In genomic region chr22:46043816-46044717, GRCh38 we compare ENCODE assay signal across 8 cellular contexts.
A peak's percentile ranks its signal among the peaks of the same experiment; 100 is the strongest.
DNase-seq lines count a peak whose midpoint lies in the region; ATAC-seq and TF ChIP-seq lines count a peak whose summit lies in the region.

No MANE protein-coding gene starts in this region.

- H3K4me1 Mint-ChIP-seq in activated naive CD8-positive, alpha-beta T cell (ENCODE audit: low read depth), result peaks cover 19% of the 10 kb centered on the region
- no peaks in the 10 kb centered on the region for H3K4me1 Mint-ChIP-seq in progenitor cell of endocrine pancreas (ENCODE audit: low read depth)

- H3K9me3 ChIP-seq in A673 (ENCODE audit: low read depth, low read length, poor library complexity, severe bottlenecking) (no peaks in the 10 kb centered on the region), HUES6 (ENCODE audit: control insufficient read depth, insufficient read depth, low read depth, low read length) (no peaks in the 10 kb centered on the region), heart right ventricle (no peaks in the 10 kb centered on the region)

- peak overlapping the region; percentile 52 for H3K4me3 ChIP-seq in A673 (ENCODE audit: low read depth, low read length, poor library complexity, severe bottlenecking)
- peak overlapping the region; percentile 52 for H3K4me3 ChIP-seq in HUES6 (ENCODE audit: low read depth, low read length)
- H3K4me3 ChIP-seq in heart right ventricle, result peak overlapping the region; percentile 46 to 77 (median 64)

- ATAC-seq in heart right ventricle (peak; percentile 9 to 48 (median 32)), HG02840 (IDR thresholded peaks at IDR 0.05; ENCODE audit: low FRiP score, unreplicated experiment) (no peak)

- TF ChIP-seq CTCF in A673 (conservative IDR thresholded peaks at IDR 0.05; ENCODE audit: low read depth, low read length) (no peak), heart right ventricle (IDR thresholded peaks at IDR 0.05) (no peak), progenitor cell of endocrine pancreas (IDR thresholded peaks at IDR 0.05; ENCODE audit: unreplicated experiment) (no peak)

- H3K27ac ChIP-seq in A673 (ENCODE audit: low read depth, low read length, poor library complexity, severe bottlenecking) (peak overlapping the region; percentile 82), HUES6 (ENCODE audit: low read depth, low read length) (no peak overlapping the region), heart right ventricle (peak overlapping the region; percentile 91 to 100 (median 96))

- peak overlapping the region; percentile 13 for H3K9ac ChIP-seq in HUES6 (ENCODE audit: low read length)

- TSS peak; percentile 56 for BruUV-seq in A673 (replicated peaks; lab: Mats Ljungman, UMichigan)

- H3K4me3 Mint-ChIP-seq in activated naive CD8-positive, alpha-beta T cell, result peak overlapping the region; percentile 81
- H3K4me3 Mint-ChIP-seq in progenitor cell of endocrine pancreas (ENCODE audit: low read depth), result peak overlapping the region; percentile 59

- no peaks in the 10 kb centered on the region for H3K27me3 Mint-ChIP-seq in activated naive CD8-positive, alpha-beta T cell
- H3K27me3 Mint-ChIP-seq in progenitor cell of endocrine pancreas, result peaks cover 66% of the 10 kb centered on the region

- H3K27me3 ChIP-seq in A673 (replicated peaks; ENCODE audit: insufficient read depth, low read depth, low read length, poor library complexity) (no peaks in the 10 kb centered on the region), HUES6 (ENCODE audit: control insufficient read depth, insufficient read depth, low read length) (peaks cover 35% of the 10 kb centered on the region), heart right ventricle (no peaks in the 10 kb centered on the region)

- 12 to 21% methylated on average over 38 of the region's 38 CpGs for WGBS in heart right ventricle, 2 donors

- POLR2A ChIA-PET in A673 (lab: Charles Lee; ENCODE audit: low non-redundant PET), result no interaction called here

- intact Hi-C loops in A673 (cut with micrococcal nuclease; ENCODE audit: unreplicated experiment) (no loop called here), heart right ventricle (cut with DNase I) (loop anchor here in 1 of 10 donors (5.0 kb wide), 1 partner anchor 47 kb away; no protein-coding TSS in a partner anchor)

- H3K27ac Mint-ChIP-seq in activated naive CD8-positive, alpha-beta T cell, result peak overlapping the region; percentile 90
- no peak overlapping the region for H3K27ac Mint-ChIP-seq in progenitor cell of endocrine pancreas

- H3K4me1 ChIP-seq in A673 (ENCODE audit: insufficient read depth, low read length, poor library complexity, severe bottlenecking), result peaks cover 12% of the 10 kb centered on the region
- peaks cover 17% of the 10 kb centered on the region for H3K4me1 ChIP-seq in HUES6 (ENCODE audit: control insufficient read depth, insufficient read depth, low read length)
- H3K4me1 ChIP-seq in heart right ventricle, result peaks cover 16 to 83% (median 65%) of the 10 kb centered on the region in 9 donors

- CTCF ChIA-PET in A673 (lab: Charles Lee), result no interaction called here

- H3K36me3 Mint-ChIP-seq in activated naive CD8-positive, alpha-beta T cell, result no peaks in the 10 kb centered on the region
- no peaks in the 10 kb centered on the region for H3K36me3 Mint-ChIP-seq in progenitor cell of endocrine pancreas (ENCODE audit: insufficient read depth)

- H3K36me3 ChIP-seq in A673 (ENCODE audit: insufficient read depth, low read length, poor library complexity, severe bottlenecking) (no peaks in the 10 kb centered on the region), HUES6 (ENCODE audit: control insufficient read depth, insufficient read depth, low read length) (no peaks in the 10 kb centered on the region), heart right ventricle (peaks cover 0 to 5% (median 0%) of the 10 kb centered on the region in 9 donors)

- no peaks in the 10 kb centered on the region for H3K9me3 Mint-ChIP-seq in activated naive CD8-positive, alpha-beta T cell (ENCODE audit: low read depth)
- no peaks in the 10 kb centered on the region for H3K9me3 Mint-ChIP-seq in progenitor cell of endocrine pancreas (ENCODE audit: low read depth)

- DNase-seq in A673 (ENCODE audit: low spot score), result peak; percentile 47
- DNase-seq in heart right ventricle, result no peak
- DNase-seq in progenitor cell of endocrine pancreas (ENCODE audit: low spot score, unreplicated experiment), result no peak
- no peak for DNase-seq in SIG-M5 (lab: John Stamatoyannopoulos, UW)
- DNase-seq in cortex of kidney (lab: John Stamatoyannopoulos, UW), result no peak
